In the genomic region with DNA sequence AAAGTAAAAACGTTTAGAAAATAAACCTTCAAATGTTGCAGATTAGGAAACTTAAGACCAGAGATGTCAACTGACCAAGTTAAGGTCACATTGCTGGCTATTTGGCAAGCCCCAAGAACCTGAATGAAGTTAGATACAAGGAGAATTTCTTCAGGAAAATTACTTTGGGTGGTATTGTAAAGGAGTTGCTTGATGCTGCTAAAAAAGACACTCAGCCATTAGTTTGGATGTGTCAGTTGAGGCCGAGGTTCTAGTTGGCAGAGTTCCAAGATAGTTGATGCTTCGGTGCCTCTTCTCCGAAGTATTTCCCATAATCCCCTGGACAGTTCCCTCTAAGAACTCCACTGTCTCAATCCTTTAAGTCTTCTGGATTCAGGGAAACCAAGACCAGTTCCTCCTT, we compare ENCODE assay signal across 13 cellular contexts. TPM values are rescaled to one million over a fixed set of nuclear protein-coding genes. Genes with fewer than 3 reads are reported as not detected.
DNase-seq lines count a peak whose midpoint lies in the region; ATAC-seq and TF ChIP-seq lines count a peak whose summit lies in the region.
"Had no signal": no experiment of that assay in that cellular context is flagged by ENCODE, and none has a peak within 500 bp of the region (broad histone marks: within the 10 kb centered on the region; RNA-seq: fewer than 3 reads in every experiment).

No MANE protein-coding gene starts in this region.

- CTCF ChIA-PET in PC-3 (lab: Charles Lee): interaction anchor here (0.6 kb wide), 1 partner anchor 15 kb away, joined by 6 read pairs; no protein-coding TSS in a partner anchor

- intact Hi-C loops in PC-3 (cut with micrococcal nuclease) (no loop called here), thyroid gland (cut with DNase I) (no loop called here)

- no peak for TF ChIP-seq POLR2A in thyroid gland (IDR thresholded peaks at IDR 0.05)

- WGBS in thyroid gland, 2 donors: 36 to 55% methylated on average over 4 of the region's 4 CpGs

- H4K20me1 ChIP-seq in PC-3 (ENCODE audit: low read length): 0 out of 2 replicates have a peak, but pooled peaks cover 6% of the 10 kb centered on the region

- peaks cover 30% of the 10 kb centered on the region for H3K79me2 ChIP-seq in PC-3 (ENCODE audit: low read length)

- no peak for ATAC-seq in PC-3
- ATAC-seq in stimulated activated memory B cell treated with anti-CD40 and anti-IgM and Interleukin-4, amounts not matched to agents 10 μg/mL and 1 μg/mL and 100 μg/mL, for 72 hours: no peak

- H3K4me2 ChIP-seq in PC-3 (ENCODE audit: low read length): no peak overlapping the region

- H3K9ac ChIP-seq in PC-3 (ENCODE audit: low read length): no peak overlapping the region

- H3K27ac ChIP-seq in PC-3 (ENCODE audit: low read length) (no peak overlapping the region), thyroid gland (no peak overlapping the region)
- H3K27ac ChIP-seq: transverse colon had no signal

- no peaks in the 10 kb centered on the region for H3K9me3 Mint-ChIP-seq in stimulated activated memory B cell treated with anti-CD40 and anti-IgM and Interleukin-4, amounts not matched to agents 10 μg/mL and 1 μg/mL and 100 μg/mL, for 72 hours

- H3K4me1 ChIP-seq in PC-3 (ENCODE audit: insufficient read depth, low read length) (peaks cover 12% of the 10 kb centered on the region), thyroid gland (peaks cover 6 to 24% of the 10 kb centered on the region in 2 donors)

- H3K9me3 ChIP-seq in PC-3 (ENCODE audit: low read length) (no peaks in the 10 kb centered on the region), thyroid gland (no peaks in the 10 kb centered on the region)
- H3K9me3 ChIP-seq: transverse colon had no signal

- peaks cover 35% of the 10 kb centered on the region for H3K36me3 Mint-ChIP-seq in stimulated activated memory B cell treated with anti-CD40 and anti-IgM and Interleukin-4, amounts not matched to agents 10 μg/mL and 1 μg/mL and 100 μg/mL, for 72 hours

- H3K4me3 ChIP-seq in PC-3 (ENCODE audit: low read length) (no peak overlapping the region), epithelial cell of esophagus (ENCODE audit: low read length) (no peak overlapping the region), thyroid gland (replicated peaks in 1 of 3) (no peak overlapping the region)
- H3K4me3 ChIP-seq: transverse colon had no signal

- no peaks in the 10 kb centered on the region for H3K27me3 Mint-ChIP-seq in stimulated activated memory B cell treated with anti-CD40 and anti-IgM and Interleukin-4, amounts not matched to agents 10 μg/mL and 1 μg/mL and 100 μg/mL, for 72 hours

- H2AFZ ChIP-seq in PC-3 (ENCODE audit: low read length): no peak overlapping the region

- DNase-seq in activated CD8-positive, alpha-beta memory T cell treated with anti-CD3 and anti-CD28 coated beads, Interleukin-2, amount 50 U/mL, for 48 hours: peak; percentile 34
- DNase-seq in activated CD8-positive, alpha-beta memory T cell treated with anti-CD3 and anti-CD28 coated beads for 24 hours: no peak
- DNase-seq in PC-3 (peak; percentile 22), epithelial cell of esophagus (ENCODE audit: low read depth) (peak; percentile 61), thyroid gland (no peak), OCI-M2 (lab: John Stamatoyannopoulos, UW; ENCODE audit: unreplicated experiment) (no peak), NOMO-1 treated with DMSO at 0.1 percent for 48 hours (lab: John Stamatoyannopoulos, UW; ENCODE audit: unreplicated experiment) (no peak)
- DNase-seq: aorta, kidney, occipital lobe, RPMI8226, transverse colon had no signal

- H3K36me3 ChIP-seq in PC-3 (ENCODE audit: low read depth, low read length) (peaks cover 14% of the 10 kb centered on the region), thyroid gland (peaks cover 0 to 4% of the 10 kb centered on the region in 2 donors)

- H3K4me3 Mint-ChIP-seq in stimulated activated memory B cell treated with anti-CD40 and anti-IgM and Interleukin-4, amounts not matched to agents 10 μg/mL and 1 μg/mL and 100 μg/mL, for 72 hours: no peak overlapping the region

- H3K4me1 Mint-ChIP-seq in stimulated activated memory B cell treated with anti-CD40 and anti-IgM and Interleukin-4, amounts not matched to agents 10 μg/mL and 1 μg/mL and 100 μg/mL, for 72 hours: peaks cover 76% of the 10 kb centered on the region

- no peaks in the 10 kb centered on the region for H3K9me2 ChIP-seq in PC-3 (replicated peaks; ENCODE audit: low read length)

- H3F3A ChIP-seq in PC-3 (ENCODE audit: low read length, unreplicated experiment): no peaks in the 10 kb centered on the region

- TSS peak; percentile 8 for BruUV-seq in PC-3 (replicated peaks; lab: Mats Ljungman, UMichigan)

- POLR2A ChIA-PET in PC-3 (lab: Charles Lee; ENCODE audit: unreplicated experiment): no interaction called here

- TF ChIP-seq CTCF in PC-3 (conservative IDR thresholded peaks at IDR 0.05; ENCODE audit: low read depth, low read length) (no peak), epithelial cell of esophagus (IDR thresholded peaks at IDR 0.05; ENCODE audit: insufficient read depth, low read depth, low read length, missing control alignments) (no peak), thyroid gland (IDR thresholded peaks at IDR 0.05) (no peak)

- peak overlapping the region; percentile 98 for H3K27ac Mint-ChIP-seq in stimulated activated memory B cell treated with anti-CD40 and anti-IgM and Interleukin-4, amounts not matched to agents 10 μg/mL and 1 μg/mL and 100 μg/mL, for 72 hours

- no peaks in the 10 kb centered on the region for H3K27me3 ChIP-seq in PC-3 (ENCODE audit: low read length)
- H3K27me3 ChIP-seq in thyroid gland: no peaks in the 10 kb centered on the region
- H3K27me3 ChIP-seq: transverse colon had no signal

RNA-seq across cellular contexts. Expression of a gene that starts 24.3 kb away (rescaled TPM):
- total RNA-seq in PC-3 (2014; rRNA removed) (37.8 and 51.8 TPM in 2 replicates), thyroid gland (10 to 100 TPM; 17.8 to 29.0 (median 20.4) TPM)

RNA-seq across cellular contexts. Expression of a gene that starts 35.0 kb away (rescaled TPM):
- total RNA-seq in PC-3 (2014; rRNA removed) (not detected in 2 replicates), thyroid gland (under 1 TPM in 2 of 4 donors, not detected in 2; 0.11 to 0.27 TPM)
- total RNA-seq: occipital lobe, transverse colon had no signal

Comparison
In these comparisons a context has a peak if more than half of its experiments do, and no peak if none do; other contexts are left out.
1. DNase-seq: peak in activated CD8-positive, alpha-beta memory T cell treated with anti-CD3 and anti-CD28 coated beads, Interleukin-2, amount 50 U/mL, for 48 hours (single experiment), PC-3 (single experiment) and epithelial cell of esophagus (single experiment); none in activated CD8-positive, alpha-beta memory T cell treated with anti-CD3 and anti-CD28 coated beads for 24 hours (single experiment), thyroid gland (0 of 2), OCI-M2 (single experiment) and NOMO-1 treated with DMSO at 0.1 percent for 48 hours (single experiment).